Comparison of ENCODE assay signal across 13 cellular contexts in the genomic region with DNA sequence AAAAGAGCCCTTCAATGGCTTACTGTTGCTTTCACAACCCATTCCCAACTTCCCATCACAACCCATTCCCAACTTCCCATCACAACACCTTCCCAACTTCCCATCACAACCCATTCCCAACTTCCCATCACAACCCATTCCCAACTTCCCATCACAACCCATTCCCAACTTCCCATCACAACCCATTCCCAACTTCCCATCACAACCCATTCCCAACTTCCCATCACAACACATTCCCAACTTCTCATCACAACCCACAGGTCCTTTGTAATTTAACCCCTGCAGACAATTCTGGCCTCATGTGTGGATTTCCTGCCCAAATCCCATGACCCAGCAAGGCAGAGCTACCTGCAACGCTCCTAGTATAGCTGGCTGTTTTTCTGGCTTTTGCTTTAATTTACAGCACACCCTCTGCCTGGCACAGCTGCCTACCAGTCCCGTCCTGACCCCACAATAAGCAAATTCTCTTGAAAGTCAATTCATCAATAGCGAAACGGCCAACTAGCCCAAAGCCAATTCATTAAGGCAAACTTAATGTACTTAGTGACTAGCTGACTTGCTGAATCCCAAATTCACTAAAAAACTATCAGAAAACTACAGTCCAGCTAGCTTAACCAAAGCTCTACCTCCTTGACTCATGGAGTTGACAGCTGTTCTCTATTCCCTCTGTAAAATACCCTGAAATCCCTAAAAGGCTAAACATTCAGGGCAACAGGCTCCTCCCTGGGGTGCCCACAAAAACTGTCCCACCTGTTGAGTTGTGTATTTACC.
DNase-seq lines count a peak whose midpoint lies in the region; ATAC-seq, FAIRE-seq and TF ChIP-seq lines count a peak whose summit lies in the region.
"Had no signal": no experiment of that assay in that cellular context is flagged by ENCODE, and none has a peak within 500 bp of the region (broad histone marks: within the 10 kb centered on the region; RNA-seq: fewer than 3 reads in every experiment).

No MANE protein-coding gene starts in this region.

- H4K12ac ChIP-seq in trophoblast cell (ENCODE audit: low read depth, low read length) = no peak overlapping the region

- no peaks in the 10 kb centered on the region for H3K79me1 ChIP-seq in trophoblast cell (ENCODE audit: low read length)

- no peak overlapping the region for H4K8ac ChIP-seq in trophoblast cell (ENCODE audit: low read depth, low read length)

- H3K27me3 ChIP-seq in Karpas-422 (ENCODE audit: low read length) = no peaks in the 10 kb centered on the region
- no peaks in the 10 kb centered on the region for H3K27me3 ChIP-seq in trophoblast cell (ENCODE audit: insufficient read depth, low read length)
- no peaks in the 10 kb centered on the region for H3K27me3 ChIP-seq in spleen (replicated peaks in 1 of 7)

- no peak overlapping the region for H2BK12ac ChIP-seq in trophoblast cell (ENCODE audit: low read length)

- H4K91ac ChIP-seq in trophoblast cell (ENCODE audit: low read depth, low read length) = no peak overlapping the region

- H3K4me1 ChIP-seq in Karpas-422 (ENCODE audit: low read length) (no peaks in the 10 kb centered on the region), trophoblast cell (ENCODE audit: control insufficient read depth in 1 of 2, insufficient read depth in 2 of 2, low read length in 2 of 2) (peaks cover 0 to 6% of the 10 kb centered on the region in 2 experiments), spleen (no peaks in the 10 kb centered on the region)

- no peaks in the 10 kb centered on the region for H3K9me3 ChIP-seq in Karpas-422 (ENCODE audit: low read length)
- H3K9me3 ChIP-seq in trophoblast cell (ENCODE audit: insufficient read depth, low read depth, low read length) = peaks cover 3% of the 10 kb centered on the region
- no peaks in the 10 kb centered on the region for H3K9me3 ChIP-seq in spleen

- TF ChIP-seq POLR2A in GM12892 (IDR thresholded peaks at IDR 0.05; ENCODE audit: low read depth, low read length) = no peak
- TF ChIP-seq POLR2A in spleen (IDR thresholded peaks at IDR 0.05) = no peak

- no CpG with 5 or more reads among the region's 4 CpGs for WGBS in trophoblast cell (ENCODE audit: extremely low coverage, insufficient coverage, insufficient read length)
- WGBS in spleen, 5 donors = 92 to 97% (median 94%) methylated on average over 4 of the region's 4 CpGs

- no peaks in the 10 kb centered on the region for H3K36me3 ChIP-seq in Karpas-422 (ENCODE audit: insufficient read depth, low read length)
- H3K36me3 ChIP-seq in trophoblast cell (ENCODE audit: control insufficient read depth in 1 of 2, insufficient read depth in 2 of 2, low read length in 2 of 2) = peaks cover 14 to 20% of the 10 kb centered on the region in 2 experiments
- H3K36me3 ChIP-seq in spleen = peaks cover 0 to 12% (median 0%) of the 10 kb centered on the region in 6 donors

- H3K27ac ChIP-seq in Karpas-422 (ENCODE audit: low read length) = no peak overlapping the region
- no peak overlapping the region for H3K27ac ChIP-seq in trophoblast cell (ENCODE audit: low read depth, low read length)
- no peak overlapping the region for H3K27ac ChIP-seq in spleen
- H3K27ac ChIP-seq: WERI-Rb-1 had no signal

- no peak for ATAC-seq in GM19023 (IDR thresholded peaks at IDR 0.05; ENCODE audit: unreplicated experiment)
- ATAC-seq: left ventricle myocardium superior had no signal

- no peaks in the 10 kb centered on the region for H4K20me1 ChIP-seq in Karpas-422 (ENCODE audit: insufficient read depth, low read depth, low read length)

- no peaks in the 10 kb centered on the region for H3K9me2 ChIP-seq in Karpas-422 (replicated peaks; ENCODE audit: insufficient read depth, low read length)

- H3K4me3 ChIP-seq in Karpas-422 (ENCODE audit: low read length) = no peak overlapping the region
- no peak overlapping the region for H3K4me3 ChIP-seq in trophoblast cell (ENCODE audit: low read depth, low read length)
- no peak overlapping the region for H3K4me3 ChIP-seq in spleen

- TF ChIP-seq CTCF in spleen (IDR thresholded peaks at IDR 0.05 in 8 of 11, conservative IDR thresholded peaks at IDR 0.05 in 3 of 11) = no peak

- H3K4ac ChIP-seq in trophoblast cell (ENCODE audit: low read depth, low read length) = no peak overlapping the region

- DNase-seq in GM12892 (ENCODE audit: insufficient read length) (no peak), Karpas-422 (peak; percentile 90), trophoblast cell (no peak), C1 segment of cervical spinal cord (lab: John Stamatoyannopoulos, UW) (no peak), NCI-H1930 (lab: John Stamatoyannopoulos, UW) (no peak), spleen (no peak)
- peak; percentile 50 for DNase-seq in central memory CD4-positive, alpha-beta T cell
- DNase-seq: left ventricle myocardium superior, NCI-H2081 treated with DMSO at 0.1 percent for 48 hours, retina, WERI-Rb-1 had no signal

- no peak overlapping the region for H3K14ac ChIP-seq in trophoblast cell (ENCODE audit: low read length)

- intact Hi-C loops in spleen (cut with DNase I; ENCODE audit: low total_unique reads) = no loop called here

- H3K4me2 ChIP-seq in Karpas-422 (ENCODE audit: low read depth, low read length, poor library complexity, severe bottlenecking) (no peak overlapping the region), trophoblast cell (ENCODE audit: low read length) (no peak overlapping the region)

- no peak overlapping the region for H2BK5ac ChIP-seq in trophoblast cell (ENCODE audit: low read depth, low read length, poor library complexity)

- H3K23ac ChIP-seq in trophoblast cell (ENCODE audit: low read length) = no peak overlapping the region

- H3K9ac ChIP-seq in Karpas-422 (ENCODE audit: low read length) (no peak overlapping the region), trophoblast cell (ENCODE audit: low read length) (no peak overlapping the region)

- FAIRE-seq in GM12892 (lab: Jason Lieb, UNC) = peak; percentile 85
- FAIRE-seq: RCC 7860 had no signal

- no peak overlapping the region for H2AK5ac ChIP-seq in trophoblast cell (ENCODE audit: low read length)

- H2AFZ ChIP-seq in Karpas-422 (ENCODE audit: low read length) = no peak overlapping the region
- no peak overlapping the region for H2AFZ ChIP-seq in trophoblast cell (ENCODE audit: insufficient read depth, low read length, poor library complexity)

- H2BK120ac ChIP-seq in trophoblast cell (ENCODE audit: insufficient read depth, low read length, poor library complexity) = no peak overlapping the region

- peak overlapping the region; percentile 54 for H3K18ac ChIP-seq in trophoblast cell (ENCODE audit: low read length)

- H3K79me2 ChIP-seq in Karpas-422 (ENCODE audit: low read length) (no peaks in the 10 kb centered on the region), trophoblast cell (ENCODE audit: control insufficient read depth, insufficient read depth, low read length, poor library complexity) (no peaks in the 10 kb centered on the region)

Comparison
In these comparisons a context has a peak if more than half of its experiments do, and no peak if none do; other contexts are left out.
1. DNase-seq: peak in Karpas-422 (single experiment) and central memory CD4-positive, alpha-beta T cell (single experiment); none in GM12892 (single experiment), trophoblast cell (0 of 2), C1 segment of cervical spinal cord (0 of 14), NCI-H1930 (0 of 2) and spleen (single experiment).